ENCODE assay signal across 8 cellular contexts in the genomic region with DNA sequence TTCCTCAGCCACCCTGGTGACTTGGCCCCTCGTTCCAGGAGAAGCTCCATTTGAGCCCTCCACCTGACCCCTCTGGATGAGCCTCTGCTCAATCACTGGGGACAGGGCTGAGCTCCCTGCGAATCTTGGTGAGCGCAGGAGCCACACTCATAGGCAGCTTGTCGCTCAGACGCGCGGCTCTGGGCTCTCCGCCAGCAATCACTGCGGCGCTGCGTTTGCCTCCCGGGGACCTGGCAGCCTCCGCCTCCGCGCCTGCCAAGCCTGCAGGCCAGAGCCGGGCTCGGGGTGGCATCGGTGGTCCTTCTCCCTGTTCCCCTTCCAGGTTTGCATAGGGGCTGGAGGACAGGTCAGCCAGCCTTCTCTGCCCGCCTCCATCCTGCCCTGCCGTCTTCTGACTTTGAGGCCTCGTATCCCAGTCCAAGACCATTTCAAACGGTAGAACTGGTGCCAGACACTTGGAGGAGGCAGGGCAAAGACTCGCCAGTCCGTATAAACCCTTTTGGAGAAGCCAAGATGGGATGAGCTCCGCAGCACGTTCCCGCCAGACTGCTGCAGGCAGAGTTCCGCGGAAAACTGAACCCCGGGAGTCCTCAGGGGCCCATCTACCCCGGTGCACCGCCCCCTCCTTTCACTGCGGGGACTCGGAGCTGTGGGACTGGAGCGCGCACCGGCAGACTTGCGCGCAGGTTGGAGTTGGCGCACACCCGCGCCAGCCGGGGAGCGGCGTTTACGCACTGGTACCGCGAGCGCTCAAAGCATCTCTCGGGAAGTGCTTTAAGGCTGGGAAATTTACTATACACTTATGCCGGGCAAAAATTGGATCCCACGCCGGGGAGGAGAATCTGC. TPM values are rescaled to one million over a fixed set of nuclear protein-coding genes. Genes with fewer than 3 reads are reported as not detected.
DNase-seq lines count a peak whose midpoint lies in the region; ATAC-seq and TF ChIP-seq lines count a peak whose summit lies in the region.

No MANE protein-coding gene starts in this region.

- peak overlapping the region; percentile 33 to 46 (median 40) for H3K4me3 ChIP-seq in stomach

- H3K4me1 ChIP-seq in stomach, result peaks cover 21 to 26% (median 22%) of the 10 kb centered on the region in 4 donors

- POLR2A ChIA-PET in activated CD4-positive, alpha-beta T cell treated with anti-CD3 and anti-CD28 coated beads for 36 hours (lab: Charles Lee), result interaction anchor here (0.5 kb wide), 1 partner anchor 805 kb away, joined by 3 read pairs; no protein-coding TSS in a partner anchor

- CTCF ChIA-PET in activated CD4-positive, alpha-beta T cell treated with anti-CD3 and anti-CD28 coated beads for 36 hours (lab: Charles Lee), result interaction anchor here (0.7 to 1.4 kb wide), 7 partner anchors 136 to 1617 kb away, joined by 3 to 6 read pairs (median 3); no protein-coding TSS in a partner anchor
- CTCF ChIA-PET in activated CD8-positive, alpha-beta memory T cell treated with anti-CD3 and anti-CD28 coated beads, Interleukin-2, amount 10 ng/mL, durations not matched to agents 7 days and 5 days (lab: Charles Lee), result interaction anchor here (1.0 to 1.3 kb wide), 2 partner anchors 42 to 281 kb away, joined by 3 to 4 read pairs; no protein-coding TSS in a partner anchor

- H3K36me3 ChIP-seq in stomach, result no peaks in the 10 kb centered on the region

- no peaks in the 10 kb centered on the region for H3K36me3 Mint-ChIP-seq in activated CD4-positive, alpha-beta T cell treated with anti-CD3 and anti-CD28 coated beads for 36 hours (ENCODE audit: low read depth)
- H3K36me3 Mint-ChIP-seq in chondrocyte (ENCODE audit: low read depth), result no peaks in the 10 kb centered on the region
- H3K36me3 Mint-ChIP-seq in activated CD8-positive, alpha-beta memory T cell treated with anti-CD3 and anti-CD28 coated beads, Interleukin-2, amount 10 ng/mL, durations not matched to agents 7 days and 5 days, result no peaks in the 10 kb centered on the region

- no peak for TF ChIP-seq POLR2A in stomach (IDR thresholded peaks at IDR 0.05)

- H3K27ac ChIP-seq in stomach, result no peak overlapping the region

- no peak overlapping the region for H3K27ac Mint-ChIP-seq in activated CD4-positive, alpha-beta T cell treated with anti-CD3 and anti-CD28 coated beads for 36 hours
- no peak overlapping the region for H3K27ac Mint-ChIP-seq in chondrocyte (ENCODE audit: unreplicated experiment)
- no peak overlapping the region for H3K27ac Mint-ChIP-seq in activated CD8-positive, alpha-beta memory T cell treated with anti-CD3 and anti-CD28 coated beads, Interleukin-2, amount 10 ng/mL, durations not matched to agents 7 days and 5 days

- H3K9me3 Mint-ChIP-seq in activated CD4-positive, alpha-beta T cell treated with anti-CD3 and anti-CD28 coated beads for 36 hours (ENCODE audit: low read depth), result no peaks in the 10 kb centered on the region
- no peaks in the 10 kb centered on the region for H3K9me3 Mint-ChIP-seq in chondrocyte (ENCODE audit: low read depth)
- no peaks in the 10 kb centered on the region for H3K9me3 Mint-ChIP-seq in activated CD8-positive, alpha-beta memory T cell treated with anti-CD3 and anti-CD28 coated beads, Interleukin-2, amount 10 ng/mL, durations not matched to agents 7 days and 5 days (ENCODE audit: low read depth)

- TF ChIP-seq CTCF in chondrocyte (IDR thresholded peaks at IDR 0.05) (no peak), stomach (IDR thresholded peaks at IDR 0.05) (no peak)

- TF ChIP-seq EP300 in stomach (IDR thresholded peaks at IDR 0.05), result no peak

- intact Hi-C loops in activated CD4-positive, alpha-beta T cell treated with anti-CD3 and anti-CD28 coated beads for 36 hours (cut with DNase I, micrococcal nuclease), result no loop called here
- intact Hi-C loops in stomach (cut with DNase I; ENCODE audit: low total_unique reads), result no loop called here

- peak; percentile 36 for ATAC-seq in activated CD4-positive, alpha-beta T cell treated with anti-CD3 and anti-CD28 coated beads for 36 hours
- ATAC-seq in activated CD8-positive, alpha-beta memory T cell treated with anti-CD3 and anti-CD28 coated beads, Interleukin-2, amount 10 ng/mL, durations not matched to agents 7 days and 5 days, result no peak

- H3K27me3 Mint-ChIP-seq in activated CD4-positive, alpha-beta T cell treated with anti-CD3 and anti-CD28 coated beads for 36 hours, result peaks cover 51% of the 10 kb centered on the region
- peaks cover 76% of the 10 kb centered on the region for H3K27me3 Mint-ChIP-seq in chondrocyte (ENCODE audit: low read depth)
- H3K27me3 Mint-ChIP-seq in activated CD8-positive, alpha-beta memory T cell treated with anti-CD3 and anti-CD28 coated beads, Interleukin-2, amount 10 ng/mL, durations not matched to agents 7 days and 5 days, result peaks cover 76% of the 10 kb centered on the region

- H3K27me3 ChIP-seq in stomach, result peaks cover 0 to 69% (median 40%) of the 10 kb centered on the region in 3 donors

- H3K4me1 Mint-ChIP-seq in activated CD4-positive, alpha-beta T cell treated with anti-CD3 and anti-CD28 coated beads for 36 hours, result peaks cover 13% of the 10 kb centered on the region
- H3K4me1 Mint-ChIP-seq in chondrocyte (ENCODE audit: low read depth), result peaks cover 20% of the 10 kb centered on the region
- H3K4me1 Mint-ChIP-seq in activated CD8-positive, alpha-beta memory T cell treated with anti-CD3 and anti-CD28 coated beads, Interleukin-2, amount 10 ng/mL, durations not matched to agents 7 days and 5 days, result peaks cover 5% of the 10 kb centered on the region

- no peaks in the 10 kb centered on the region for H3K9me3 ChIP-seq in stomach

- H3K4me3 Mint-ChIP-seq in activated CD4-positive, alpha-beta T cell treated with anti-CD3 and anti-CD28 coated beads for 36 hours, result no peak overlapping the region
- H3K4me3 Mint-ChIP-seq in chondrocyte (ENCODE audit: unreplicated experiment), result peak overlapping the region; percentile 74
- no peak overlapping the region for H3K4me3 Mint-ChIP-seq in activated CD8-positive, alpha-beta memory T cell treated with anti-CD3 and anti-CD28 coated beads, Interleukin-2, amount 10 ng/mL, durations not matched to agents 7 days and 5 days

- 0 to 2% (median 1%) methylated on average over 37 to 53 of the region's 53 CpGs for WGBS in stomach, 5 donors

- DNase-seq in activated CD4-positive, alpha-beta T cell treated with anti-CD3 and anti-CD28 coated beads for 36 hours, result peak; percentile 36
- DNase-seq in activated CD4-positive, alpha-beta T cell treated with anti-CD3 and anti-CD28 coated beads, Interleukin-2, amount 50 U/mL, for 1 hour, result no peak
- DNase-seq in NCI-H2227 treated with DMSO at 0.1 percent for 48 hours (lab: John Stamatoyannopoulos, UW) (peak; percentile 73), chondrocyte (ENCODE audit: low spot score) (peak; percentile 88), left kidney (ENCODE audit: low read depth, low spot score) (peak; percentile 65), stomach (peak; percentile 79)
- DNase-seq in activated effector memory CD4-positive, alpha-beta T cell treated with Interleukin-2 at 50 U/mL for 16 hours, result no peak
- DNase-seq in activated CD8-positive, alpha-beta memory T cell treated with anti-CD3 and anti-CD28 coated beads, Interleukin-2, amount 10 ng/mL, durations not matched to agents 7 days and 5 days, result no peak

RNA-seq across cellular contexts. Expression of a gene that starts 1.0 kb away (rescaled TPM):
- not detected for total RNA-seq in activated CD4-positive, alpha-beta T cell treated with anti-CD3 and anti-CD28 coated beads for 36 hours
- total RNA-seq in chondrocyte (not detected in 3 replicates), stomach (1 to 10 TPM in 1 of 5 donors, under 1 TPM in 2, not detected in 2; 0.14 to 3.5 (median 0.73) TPM)
- under 1 TPM in 1 of 3 donors, not detected in 2; 0.25 TPM for polyA plus RNA-seq in stomach
- total RNA-seq in activated CD8-positive, alpha-beta memory T cell treated with anti-CD3 and anti-CD28 coated beads, Interleukin-2, amount 10 ng/mL, durations not matched to agents 7 days and 5 days, result not detected

Comparison
In these comparisons a context has a peak if more than half of its experiments do, and no peak if none do; other contexts are left out.
1. DNase-seq: peak in activated CD4-positive, alpha-beta T cell treated with anti-CD3 and anti-CD28 coated beads for 36 hours (single experiment), NCI-H2227 treated with DMSO at 0.1 percent for 48 hours (single experiment), chondrocyte (single experiment), left kidney (single experiment) and stomach (single experiment); none in activated CD4-positive, alpha-beta T cell treated with anti-CD3 and anti-CD28 coated beads, Interleukin-2, amount 50 U/mL, for 1 hour (single experiment), activated effector memory CD4-positive, alpha-beta T cell treated with Interleukin-2 at 50 U/mL for 16 hours (single experiment) and activated CD8-positive, alpha-beta memory T cell treated with anti-CD3 and anti-CD28 coated beads, Interleukin-2, amount 10 ng/mL, durations not matched to agents 7 days and 5 days (single experiment).